Comparison of ENCODE assay signal across 1 cellular context in genomic region chr1:11684070-11684469, GRCh38.
TF ChIP-seq lines count a peak whose summit lies in the region.

No MANE protein-coding gene starts in this region.

TF ChIP-seq in IMR-90, 13 proteins besides CTCF, POLR2A, EP300 and RAD21:
- TF ChIP-seq CEBPB (IDR thresholded peaks at IDR 0.05; ENCODE audit: low read depth, low read length) (no peak), SMC3 (IDR thresholded peaks at IDR 0.05; ENCODE audit: low read depth, low read length) (no peak), ELK1 (IDR thresholded peaks at IDR 0.05; ENCODE audit: borderline replicate concordance, low read depth, low read length) (no peak), MXI1 (IDR thresholded peaks at IDR 0.05; ENCODE audit: borderline replicate concordance, low read depth, low read length) (no peak), USF2 (IDR thresholded peaks at IDR 0.05; ENCODE audit: low read depth, low read length) (no peak), RFX5 (IDR thresholded peaks at IDR 0.05; ENCODE audit: low read depth, low read length) (no peak), CHD1 (IDR thresholded peaks at IDR 0.05; ENCODE audit: low read depth, low read length) (no peak), BHLHE40 (IDR thresholded peaks at IDR 0.05; ENCODE audit: low read depth, low read length) (no peak), NFE2L2 (IDR thresholded peaks at IDR 0.05; ENCODE audit: low read depth, low read length) (no peak), MAZ (IDR thresholded peaks at IDR 0.05; ENCODE audit: borderline replicate concordance, low read depth, low read length) (no peak), MAFK (IDR thresholded peaks at IDR 0.05; ENCODE audit: low read depth, low read length) (no peak), FOS (IDR thresholded peaks at IDR 0.05; ENCODE audit: low read depth, low read length) (no peak)
TF ChIP-seq in IMR-90: peak in this region for 0.
